In genomic region chr4:87068591-87069021, GRCh38 we compare ENCODE assay signal across 10 cellular contexts.
DNase-seq lines count a peak whose midpoint lies in the region; ATAC-seq, FAIRE-seq and TF ChIP-seq lines count a peak whose summit lies in the region.
"Had no signal": no experiment of that assay in that cellular context is flagged by ENCODE, and none has a peak within 500 bp of the region (broad histone marks: within the 10 kb centered on the region; RNA-seq: fewer than 3 reads in every experiment).

No MANE protein-coding gene starts in this region.

- H3K9ac ChIP-seq in adipocyte (ENCODE audit: low read length): no peak overlapping the region

- H3K27ac Mint-ChIP-seq in mesothelial cell of epicardium: peak overlapping the region; percentile 0
- H3K27ac Mint-ChIP-seq: activated T-cell treated with anti-CD3 and anti-CD28 coated beads, Interleukin-2, amount 50 U/mL, for 24 hours had no signal

- no peak for TF ChIP-seq POLR2A in adrenal gland (IDR thresholded peaks at IDR 0.05)

- H3K4me3 ChIP-seq in adipocyte (ENCODE audit: low read length) (no peak overlapping the region), adrenal gland (no peak overlapping the region)

- no peak for FAIRE-seq in D721Med (lab: Jason Lieb, UNC)

- no peak overlapping the region for H3K27ac ChIP-seq in adrenal gland
- H3K27ac ChIP-seq: HL-60 had no signal

- no peak overlapping the region for H3K4me3 Mint-ChIP-seq in mesothelial cell of epicardium
- H3K4me3 Mint-ChIP-seq: activated T-cell treated with anti-CD3 and anti-CD28 coated beads, Interleukin-2, amount 50 U/mL, for 24 hours had no signal

- WGBS in adrenal gland, 4 donors: 33 to 62% (median 51%) methylated on average over 6 to 7 of the region's 7 CpGs

- intact Hi-C loops in adrenal gland (cut with DNase I): no loop called here

- peaks cover 3% of the 10 kb centered on the region for H3K9me3 Mint-ChIP-seq in mesothelial cell of epicardium
- H3K9me3 Mint-ChIP-seq: activated T-cell treated with anti-CD3 and anti-CD28 coated beads, Interleukin-2, amount 50 U/mL, for 24 hours had no signal

- H3K4me1 ChIP-seq in adipocyte (ENCODE audit: control insufficient read depth, insufficient read depth, low read length) (peaks cover 25% of the 10 kb centered on the region), adrenal gland (replicated peaks in 1 of 2) (peaks cover 19 to 49% of the 10 kb centered on the region in 2 donors)

- peaks cover 2% of the 10 kb centered on the region for H3K36me3 Mint-ChIP-seq in mesothelial cell of epicardium

- no peaks in the 10 kb centered on the region for H3K27me3 ChIP-seq in adipocyte (replicated peaks; ENCODE audit: control insufficient read depth, insufficient read depth, low read length)
- H3K27me3 ChIP-seq in adrenal gland: no peaks in the 10 kb centered on the region

- peaks cover 15% of the 10 kb centered on the region for H3K4me1 Mint-ChIP-seq in mesothelial cell of epicardium

- TF ChIP-seq CTCF in mesothelial cell of epicardium (IDR thresholded peaks at IDR 0.05; ENCODE audit: unreplicated experiment) (no peak), adrenal gland (IDR thresholded peaks at IDR 0.05) (no peak), D721Med (IDR thresholded peaks at IDR 0.05; ENCODE audit: insufficient read depth, missing control alignments) (no peak)

- H3K27me3 Mint-ChIP-seq in mesothelial cell of epicardium (ENCODE audit: low read depth): no peaks in the 10 kb centered on the region
- H3K27me3 Mint-ChIP-seq: activated T-cell treated with anti-CD3 and anti-CD28 coated beads, Interleukin-2, amount 50 U/mL, for 24 hours had no signal

- no peak for ATAC-seq in HG02973 (IDR thresholded peaks at IDR 0.05; ENCODE audit: unreplicated experiment)

- peak; percentile 62 for DNase-seq in D341Med (ENCODE audit: low spot score)
- peak; percentile 83 for DNase-seq in NCI-H2029 (lab: John Stamatoyannopoulos, UW)
- DNase-seq in adipocyte (ENCODE audit: low read depth): peak; percentile 57
- no peak for DNase-seq in mesothelial cell of epicardium (ENCODE audit: low spot score in 2 of 2, unreplicated experiment in 2 of 2)
- no peak for DNase-seq in HPDE6-E6E7 (ENCODE audit: extremely low spot score)
- no peak for DNase-seq in adrenal gland
- no peak for DNase-seq in D721Med (ENCODE audit: insufficient read length, low spot score)
- DNase-seq: activated T-cell treated with anti-CD3 and anti-CD28 coated beads, Interleukin-2, amount 50 U/mL, for 24 hours had no signal

- H3K36me3 ChIP-seq in adipocyte (ENCODE audit: control insufficient read depth, insufficient read depth, low read length, severe bottlenecking) (peaks cover 5% of the 10 kb centered on the region), adrenal gland (replicated peaks in 1 of 2) (peaks cover 0 to 2% of the 10 kb centered on the region in 2 donors)

- no peaks in the 10 kb centered on the region for H3K9me3 ChIP-seq in adipocyte (ENCODE audit: control insufficient read depth, low read length)
- H3K9me3 ChIP-seq in adrenal gland (replicated peaks in 1 of 3): no peaks in the 10 kb centered on the region

Comparison
In these comparisons a context has a peak if more than half of its experiments do, and no peak if none do; other contexts are left out.
1. DNase-seq: peak in D341Med (single experiment), NCI-H2029 (single experiment) and adipocyte (single experiment); none in mesothelial cell of epicardium (0 of 2), HPDE6-E6E7 (single experiment), adrenal gland (0 of 7) and D721Med (single experiment).